Comparison of ENCODE assay signal across 19 cellular contexts in the genomic region with DNA sequence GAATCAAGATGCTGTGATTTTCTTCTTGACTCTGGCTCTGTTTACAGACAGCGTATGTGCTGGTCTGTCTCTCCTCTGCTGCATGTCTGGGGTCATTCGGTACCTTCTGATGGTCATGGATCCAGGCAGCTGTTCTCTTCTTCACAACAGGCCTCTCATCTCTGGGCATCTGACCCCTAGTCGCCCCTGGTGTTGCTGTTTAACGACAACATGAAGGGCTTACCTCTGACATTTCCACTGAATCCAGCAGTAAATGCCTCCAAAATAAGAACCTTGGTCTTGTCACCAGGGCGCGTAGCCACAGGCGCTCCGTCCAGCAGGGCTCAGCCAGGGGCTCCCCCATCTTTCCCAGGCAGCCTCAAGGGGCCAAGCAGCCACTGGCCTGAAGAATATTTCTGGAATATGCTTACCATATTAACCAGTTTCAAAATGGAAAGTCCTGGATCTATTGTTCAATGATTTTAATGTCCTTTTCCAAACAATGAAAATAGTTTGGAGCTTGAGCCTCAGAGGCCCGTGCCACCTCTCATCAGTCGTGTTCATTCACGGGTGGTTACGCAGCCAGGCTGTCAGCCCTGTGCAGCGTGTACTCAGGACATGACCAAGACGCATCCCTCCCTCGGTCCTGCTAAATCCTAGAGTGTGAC. TPM values are rescaled to one million over a fixed set of nuclear protein-coding genes. Genes with fewer than 3 reads are reported as not detected.
DNase-seq lines count a peak whose midpoint lies in the region; ATAC-seq and TF ChIP-seq lines count a peak whose summit lies in the region.
"Had no signal": no experiment of that assay in that cellular context is flagged by ENCODE, and none has a peak within 500 bp of the region (broad histone marks: within the 10 kb centered on the region; RNA-seq: fewer than 3 reads in every experiment).

No MANE protein-coding gene starts in this region.

- H2BK5ac ChIP-seq in H9 (ENCODE audit: insufficient read length, low read length) = no peak overlapping the region

- H3K27ac ChIP-seq in BLaER1 treated with 17β-estradiol and CSF1 and Interleukin-3, amounts not matched to agents 10 nM and 100 nM = peak overlapping the region in 3 of 11 experiments; percentile 47 to 60 (median 50); a peak in 2 of 22 replicates
- H3K27ac ChIP-seq in H9 (ENCODE audit: insufficient read length, low read depth, low read length) (no peak overlapping the region), endodermal cell (ENCODE audit: low read depth, low read length) (no peak overlapping the region), osteoblast (ENCODE audit: low read depth, low read length) (no peak overlapping the region)
- H3K27ac ChIP-seq: GM23248 had no signal

- no peaks in the 10 kb centered on the region for H3K79me1 ChIP-seq in H9 (ENCODE audit: insufficient read depth, low read depth, low read length, poor library complexity, severe bottlenecking)

- H3T11ph ChIP-seq in H9 (ENCODE audit: low read length) = no peak overlapping the region

- DNase-seq in H9 = peak; percentile 7
- DNase-seq in endodermal cell = no peak
- DNase-seq in osteoblast (ENCODE audit: insufficient read length, low spot score, missing footprints) = peak; percentile 57
- no peak for DNase-seq in glomerular visceral epithelial cell (ENCODE audit: extremely low spot score)
- DNase-seq: CD8-positive, alpha-beta memory T cell; GF-D8; GM23248; Kasumi-1; MV-4-11; NCI-H146; NCI-H2081 treated with DMSO at 0.1 percent for 48 hours; NCI-H2227 treated with DMSO at 0.1 percent for 48 hours; NCI-H526 treated with DMSO at 0.1 percent for 48 hours; NK-92 treated with Interleukin-12 subunit alpha and Interleukin-12 subunit beta, amount 100 ng/mL, for 24 hours had no signal

- H2AK5ac ChIP-seq in H9 (ENCODE audit: insufficient read length, low read length) = no peak overlapping the region

- no peak overlapping the region for H3K4me3 ChIP-seq in BLaER1 treated with 17β-estradiol and CSF1 and Interleukin-3, amounts not matched to agents 10 nM and 100 nM
- H3K4me3 ChIP-seq in endodermal cell (ENCODE audit: low read length) (no peak overlapping the region), osteoblast (ENCODE audit: insufficient read depth, low read length) (no peak overlapping the region)
- H3K4me3 ChIP-seq: GM23248 had no signal

- WGBS in H9 (ENCODE audit: extremely low coverage, insufficient read length, low lambda C conversion rate) = no CpG with 5 or more reads among the region's 15 CpGs
- WGBS in endodermal cell (ENCODE audit: insufficient coverage in 1 of 2, insufficient read length in 1 of 2), 2 experiments = 91 to 93% methylated on average over 15 of the region's 15 CpGs

- H3K23ac ChIP-seq in H9 (ENCODE audit: insufficient read length, low read depth, low read length) = no peak overlapping the region

- ATAC-seq in HG02870 (IDR thresholded peaks at IDR 0.05; ENCODE audit: unreplicated experiment) (no peak), GM21723 (IDR thresholded peaks at IDR 0.05; ENCODE audit: unreplicated experiment) (no peak)

- TF ChIP-seq CTCF in H9 (conservative IDR thresholded peaks at IDR 0.05) = no peak
- TF ChIP-seq CTCF in endodermal cell (conservative IDR thresholded peaks at IDR 0.05) = no peak
- TF ChIP-seq CTCF in osteoblast (IDR thresholded peaks at IDR 0.05; ENCODE audit: extremely low read depth, low read depth, low read length) = no peak

- peaks cover 0 to 36% (median 17%) of the 10 kb centered on the region in 11 experiments; a peak in 11 of 22 replicates for H4K20me1 ChIP-seq in BLaER1 treated with 17β-estradiol and CSF1 and Interleukin-3, amounts not matched to agents 10 nM and 100 nM
- H4K20me1 ChIP-seq in H9 (ENCODE audit: control insufficient read depth, insufficient read depth, insufficient read length) (no peaks in the 10 kb centered on the region), osteoblast (ENCODE audit: insufficient read depth, low read length) (no peaks in the 10 kb centered on the region)

- peaks cover 0 to 43% (median 0%) of the 10 kb centered on the region in 11 experiments; a peak in 5 of 22 replicates for H3K27me3 ChIP-seq in BLaER1 treated with 17β-estradiol and CSF1 and Interleukin-3, amounts not matched to agents 10 nM and 100 nM
- H3K27me3 ChIP-seq in H9 (ENCODE audit: insufficient read depth, low read length) = no peaks in the 10 kb centered on the region
- no peaks in the 10 kb centered on the region for H3K27me3 ChIP-seq in endodermal cell (ENCODE audit: control insufficient read depth, insufficient read depth, low read length, poor library complexity, severe bottlenecking)
- H3K27me3 ChIP-seq in osteoblast (ENCODE audit: insufficient read depth, low read length) = peaks cover 3% of the 10 kb centered on the region

- H3K9me3 ChIP-seq in BLaER1 treated with 17β-estradiol and CSF1 and Interleukin-3, amounts not matched to agents 10 nM and 100 nM (replicated peaks in 1 of 11) = peaks cover 0 to 8% (median 0%) of the 10 kb centered on the region in 11 experiments; a peak in 6 of 22 replicates
- H3K9me3 ChIP-seq in H9 (ENCODE audit: control insufficient read depth, low read depth, low read length) = no peaks in the 10 kb centered on the region
- H3K9me3 ChIP-seq in endodermal cell (ENCODE audit: control insufficient read depth, low read length) = no peaks in the 10 kb centered on the region
- H3K9me3 ChIP-seq in osteoblast (ENCODE audit: low read depth, low read length) = no peaks in the 10 kb centered on the region
- H3K9me3 ChIP-seq: BE2C had no signal

- H3K79me2 ChIP-seq in H9 (ENCODE audit: insufficient read depth, low read length) = no peaks in the 10 kb centered on the region
- no peaks in the 10 kb centered on the region for H3K79me2 ChIP-seq in osteoblast (ENCODE audit: insufficient read depth, low read length)

- no peak overlapping the region for H3K56ac ChIP-seq in H9 (ENCODE audit: insufficient read length, low read depth, low read length)

- no peak overlapping the region for H3K4me3 Mint-ChIP-seq in H9
- no peak overlapping the region for H3K4me3 Mint-ChIP-seq in endodermal cell
- H3K4me3 Mint-ChIP-seq: CD8-positive, alpha-beta memory T cell had no signal

- H4K91ac ChIP-seq in H9 (ENCODE audit: insufficient read length, low read depth, low read length) = no peak overlapping the region

- H3K36me3 Mint-ChIP-seq in H9 (ENCODE audit: insufficient read depth in 1 of 3, low read depth in 3 of 3) = peaks cover 24 to 83% (median 70%) of the 10 kb centered on the region in 3 experiments
- peaks cover 29% of the 10 kb centered on the region for H3K36me3 Mint-ChIP-seq in endodermal cell (ENCODE audit: low read depth)
- H3K36me3 Mint-ChIP-seq: CD8-positive, alpha-beta memory T cell had no signal

- H3K9me3 Mint-ChIP-seq in H9 (peaks cover 13 to 17% of the 10 kb centered on the region in 2 experiments), endodermal cell (peaks cover 12% of the 10 kb centered on the region)
- H3K9me3 Mint-ChIP-seq: CD8-positive, alpha-beta memory T cell had no signal

- no peak overlapping the region for H2BK20ac ChIP-seq in H9 (ENCODE audit: low read depth, low read length, poor library complexity, severe bottlenecking)

- no peak overlapping the region for H2BK120ac ChIP-seq in H9 (ENCODE audit: low read depth, low read length, poor library complexity, severe bottlenecking)

- H3K36me3 ChIP-seq in BLaER1 treated with 17β-estradiol and CSF1 and Interleukin-3, amounts not matched to agents 10 nM and 100 nM = peaks cover 0 to 75% (median 18%) of the 10 kb centered on the region in 11 experiments; a peak in 12 of 22 replicates
- no peaks in the 10 kb centered on the region for H3K36me3 ChIP-seq in endodermal cell (ENCODE audit: control insufficient read depth, insufficient read depth, low read length)
- no peaks in the 10 kb centered on the region for H3K36me3 ChIP-seq in osteoblast (ENCODE audit: insufficient read depth, low read length)
- H3K36me3 ChIP-seq: BE2C had no signal

- H3K4me1 Mint-ChIP-seq in H9 (peaks cover 7 to 14% of the 10 kb centered on the region in 2 experiments; a peak in 3 of 4 replicates), endodermal cell (no peaks in the 10 kb centered on the region)
- H3K4me1 Mint-ChIP-seq: CD8-positive, alpha-beta memory T cell had no signal

- no peak overlapping the region for H2AFZ ChIP-seq in H9 (ENCODE audit: low read length)
- no peak overlapping the region for H2AFZ ChIP-seq in osteoblast (ENCODE audit: low read length)
- H2AFZ ChIP-seq: GM23248 had no signal

- peak overlapping the region in 7 of 11 experiments; percentile 68 to 94 (median 78); a peak in 9 of 22 replicates for H3K4me2 ChIP-seq in BLaER1 treated with 17β-estradiol and CSF1 and Interleukin-3, amounts not matched to agents 10 nM and 100 nM
- H3K4me2 ChIP-seq in H9 (ENCODE audit: insufficient read depth, insufficient read length, low read length) (no peak overlapping the region), osteoblast (ENCODE audit: insufficient read depth, low read length) (peak overlapping the region; percentile 83)

- no peak overlapping the region for H3K4ac ChIP-seq in H9 (ENCODE audit: low read depth, low read length)

- H3K27me3 Mint-ChIP-seq in H9 (ENCODE audit: low read depth) (no peaks in the 10 kb centered on the region), endodermal cell (ENCODE audit: insufficient read depth) (no peaks in the 10 kb centered on the region)

- no peak overlapping the region for H4K8ac ChIP-seq in H9 (replicated peaks; ENCODE audit: insufficient read length, low read depth, low read length)

- peak overlapping the region; percentile 67 to 78 (median 77); a peak in 3 of 7 replicates for H3K27ac Mint-ChIP-seq in H9
- H3K27ac Mint-ChIP-seq in endodermal cell = peak overlapping the region; percentile 7
- H3K27ac Mint-ChIP-seq: CD8-positive, alpha-beta memory T cell had no signal

- H3K14ac ChIP-seq in H9 (ENCODE audit: insufficient read depth, low read length) = no peak overlapping the region

- peaks cover 36 to 80% (median 72%) of the 10 kb centered on the region in 10 experiments for H3K4me1 ChIP-seq in BLaER1 treated with 17β-estradiol and CSF1 and Interleukin-3, amounts not matched to agents 10 nM and 100 nM
- no peaks in the 10 kb centered on the region for H3K4me1 ChIP-seq in H9 (ENCODE audit: insufficient read depth, low read length)
- H3K4me1 ChIP-seq in endodermal cell (ENCODE audit: control insufficient read depth, insufficient read depth, low read length) = no peaks in the 10 kb centered on the region
- peaks cover 28% of the 10 kb centered on the region for H3K4me1 ChIP-seq in osteoblast (ENCODE audit: insufficient read depth, low read length)
- H3K4me1 ChIP-seq: BE2C had no signal

- no peak overlapping the region for H2BK15ac ChIP-seq in H9 (ENCODE audit: low read depth, low read length)

- H3K23me2 ChIP-seq in H9 (ENCODE audit: insufficient read length, low read depth, low read length, poor library complexity, severe bottlenecking) = no peaks in the 10 kb centered on the region

- no peak overlapping the region for H4K5ac ChIP-seq in H9 (ENCODE audit: insufficient read length, low read depth, low read length)

- peak overlapping the region in 1 of 11 experiments; percentile 52; a peak in 1 of 22 replicates for H3K9ac ChIP-seq in BLaER1 treated with 17β-estradiol and CSF1 and Interleukin-3, amounts not matched to agents 10 nM and 100 nM
- H3K9ac ChIP-seq in H9 (ENCODE audit: extremely low read depth, insufficient read length, low read length) (no peak overlapping the region), endodermal cell (ENCODE audit: extremely low read depth, low read length, poor library complexity, severe bottlenecking) (no peak overlapping the region)
- H3K9ac ChIP-seq: GM23248 had no signal

- no peak overlapping the region for H3K18ac ChIP-seq in H9 (ENCODE audit: insufficient read length, low read depth, low read length)

- no peak overlapping the region for H2BK12ac ChIP-seq in H9 (ENCODE audit: insufficient read length, low read depth, low read length)

RNA-seq across cellular contexts. Expression of gene LRRC14B, which starts 30.3 kb away (rescaled TPM):
- total RNA-seq in H9 (2021) = not detected in 2 replicates
- not detected for total RNA-seq in endodermal cell
- polyA plus RNA-seq in endodermal cell (2013, experiment 1 of 2) = not detected
- not detected for polyA plus RNA-seq in endodermal cell (2013, experiment 2 of 2)
- total RNA-seq in osteoblast = under 0.01 TPM in 1 of 2 replicates, not detected in the other
- total RNA-seq: CD8-positive, alpha-beta memory T cell; GM23248 had no signal
- polyA plus RNA-seq: AG04450; CD8-positive, alpha-beta memory T cell; GM23248 had no signal

RNA-seq across cellular contexts. Expression of gene CCDC127, which starts 56.9 kb away (rescaled TPM):
- 9.0 and 9.4 TPM in 2 replicates for total RNA-seq in H9 (2021)
- total RNA-seq in endodermal cell = 1 to 10 TPM; 8.4 to 9.7 TPM
- polyA plus RNA-seq in endodermal cell (2013, experiment 1 of 2) = 5.9 TPM
- polyA plus RNA-seq in endodermal cell (2013, experiment 2 of 2) = 5.8 TPM
- 4.3 and 6.2 TPM in 2 replicates for total RNA-seq in osteoblast

RNA-seq across cellular contexts. Expression of gene SDHA, which starts 57.1 kb away (rescaled TPM):
- total RNA-seq in H9 (2021) (78.7 and 84.8 TPM in 2 replicates), endodermal cell (10 to 100 TPM; 61.6 to 73.1 TPM), osteoblast (83.6 and 84.6 TPM in 2 replicates)
- polyA plus RNA-seq in endodermal cell (2013, experiment 1 of 2) = 84.2 TPM
- 70.5 TPM for polyA plus RNA-seq in endodermal cell (2013, experiment 2 of 2)

Comparison
In these comparisons a context has a peak if more than half of its experiments do, and no peak if none do; other contexts are left out.
1. DNase-seq: peak in H9 (single experiment) and osteoblast (single experiment); none in endodermal cell (single experiment) and glomerular visceral epithelial cell (single experiment).